ENCODE assay signal across 1 cellular context in genomic region chr17:9251273-9251672, GRCh38.
TF ChIP-seq lines count a peak whose summit lies in the region.

No MANE protein-coding gene starts in this region.

TF ChIP-seq in H1, 55 proteins besides CTCF, POLR2A, EP300 and RAD21 (continued from another document):
- TF ChIP-seq USF2 (IDR thresholded peaks at IDR 0.05; ENCODE audit: low read length) (no peak), KDM4A (IDR thresholded peaks at IDR 0.05; ENCODE audit: low read depth, low read length, severe bottlenecking) (no peak), BCL11A (IDR thresholded peaks at IDR 0.05; ENCODE audit: low read depth in 2 of 2, low read length in 2 of 2) (no peak), CBX8 (IDR thresholded peaks at IDR 0.05; ENCODE audit: borderline replicate concordance, low read depth, low read length) (no peak), SAP30 (IDR thresholded peaks at IDR 0.05; ENCODE audit: insufficient read depth, insufficient replicate concordance, low read length) (no peak), SP2 (IDR thresholded peaks at IDR 0.05; ENCODE audit: low read length) (no peak), POLR2AphosphoS5 (IDR thresholded peaks at IDR 0.05; ENCODE audit: low read depth, low read length) (no peak), POU5F1 (IDR thresholded peaks at IDR 0.05; ENCODE audit: low read depth, low read length) (no peak)
